1 cellular context compared by ENCODE assay signal in genomic region chr16:28846080-28846932, GRCh38.
TF ChIP-seq lines count a peak whose summit lies in the region.

Gene TUFM (minus strand): TSS chr16:28846348. CDS start chr16:28846269, 79 bp downstream.

TF ChIP-seq in HepG2, 621 proteins besides CTCF, POLR2A, EP300 and RAD21 (continued from another document and continues in another):
- TF ChIP-seq ZNF619 (CRISPR knock-in tag; IDR thresholded peaks at IDR 0.05) (no peak; the same call in 1 of the 2 replicates), PLRG1 (conservative IDR thresholded peaks at IDR 0.05) (no peak), SOX6 (IDR thresholded peaks at IDR 0.05) (no peak), SOX6 (CRISPR knock-in tag; IDR thresholded peaks at IDR 0.05) (peak; percentile 85), ZNF569 (CRISPR knock-in tag; IDR thresholded peaks at IDR 0.05; ENCODE audit: borderline replicate concordance) (no peak; the same call in 1 of the 2 replicates), RFX1 (IDR thresholded peaks at IDR 0.05) (no peak), NCOA5 (CRISPR knock-in tag; IDR thresholded peaks at IDR 0.05) (no peak), HBP1 (CRISPR knock-in tag; IDR thresholded peaks at IDR 0.05; ENCODE audit: low read depth) (peak; percentile 60), ZNF781 (CRISPR knock-in tag; IDR thresholded peaks at IDR 0.05; ENCODE audit: borderline replicate concordance, not compliant biosample characterization) (peak; percentile 92), REL (CRISPR knock-in tag; conservative IDR thresholded peaks at IDR 0.05) (no peak), TCF7 (IDR thresholded peaks at IDR 0.05; ENCODE audit: low read depth) (no peak), USF2 (IDR thresholded peaks at IDR 0.05; ENCODE audit: low read depth, low read length) (no peak), USF2 (CRISPR knock-in tag; IDR thresholded peaks at IDR 0.05; ENCODE audit: borderline replicate concordance) (peak; percentile 36; the same call in 1 of the 2 replicates), ZNF713 (CRISPR knock-in tag; IDR thresholded peaks at IDR 0.05) (peak; percentile 95; the same call in 1 of the 2 replicates), ZNF589 (CRISPR knock-in tag; conservative IDR thresholded peaks at IDR 0.05) (0 out of 2 replicates have a peak, but pooled peaks have one; percentile 27), CENPBD1 (CRISPR knock-in tag; IDR thresholded peaks at IDR 0.05; ENCODE audit: borderline replicate concordance, low read depth) (no peak), ZNF263 (CRISPR knock-in tag; IDR thresholded peaks at IDR 0.05) (peak; percentile 68), ZNF704 (CRISPR knock-in tag; IDR thresholded peaks at IDR 0.05; ENCODE audit: borderline replicate concordance) (peak; percentile 69; the same call in 1 of the 2 replicates), KDM4B (CRISPR knock-in tag; IDR thresholded peaks at IDR 0.05) (no peak; the same call in none of the 2 replicates), ZNF598 (CRISPR knock-in tag; IDR thresholded peaks at IDR 0.05; ENCODE audit: borderline replicate concordance) (peak; percentile 98), STAT5B (CRISPR knock-in tag; IDR thresholded peaks at IDR 0.05) (no peak), SIN3B (IDR thresholded peaks at IDR 0.05; ENCODE audit: low read length) (peak; percentile 75; the same call in 1 of the 2 replicates), TMF1 (CRISPR knock-in tag; IDR thresholded peaks at IDR 0.05; ENCODE audit: low read depth) (no peak), ZNF614 (CRISPR knock-in tag; IDR thresholded peaks at IDR 0.05; ENCODE audit: borderline replicate concordance) (peak; percentile 84; the same call in 1 of the 2 replicates), ATAD3A (CRISPR knock-in tag; IDR thresholded peaks at IDR 0.05) (no peak), YEATS4 (CRISPR knock-in tag; IDR thresholded peaks at IDR 0.05; ENCODE audit: borderline replicate concordance) (peak; percentile 94), ZBTB44 (CRISPR knock-in tag; IDR thresholded peaks at IDR 0.05) (peak; percentile 29), JDP2 (CRISPR knock-in tag; IDR thresholded peaks at IDR 0.05; ENCODE audit: borderline replicate concordance) (no peak; the same call in 1 of the 2 replicates), ZNF674 (CRISPR knock-in tag; IDR thresholded peaks at IDR 0.05; ENCODE audit: low read depth) (0 out of 2 replicates have a peak, but pooled peaks have one; percentile 55), REPIN1 (CRISPR knock-in tag; IDR thresholded peaks at IDR 0.05; ENCODE audit: borderline replicate concordance, low read depth) (peak; percentile 97), THYN1 (CRISPR knock-in tag; IDR thresholded peaks at IDR 0.05; ENCODE audit: borderline replicate concordance, low read depth) (0 out of 2 replicates have a peak, but pooled peaks have one; percentile 21), MTF1 (CRISPR knock-in tag; IDR thresholded peaks at IDR 0.05) (no peak), MYPOP (CRISPR knock-in tag; IDR thresholded peaks at IDR 0.05) (0 out of 2 replicates have a peak, but pooled peaks have one; percentile 74), ZFP62 (CRISPR knock-in tag; IDR thresholded peaks at IDR 0.05) (peak; percentile 82), XRCC5 (optimal IDR thresholded peaks at IDR 0.05; ENCODE audit: low read length) (peak; percentile 99), KLF16 (CRISPR knock-in tag; IDR thresholded peaks at IDR 0.05) (peak in 1 of 2 experiments; percentile 85; a peak in 1 of 4 replicates), SIN3A (IDR thresholded peaks at IDR 0.05; ENCODE audit: borderline replicate concordance, low read depth, low read length) (peak; percentile 76; the same call in 1 of the 2 replicates), ZNF800 (CRISPR knock-in tag; IDR thresholded peaks at IDR 0.05) (peak; percentile 90), PRPF4 (IDR thresholded peaks at IDR 0.05; ENCODE audit: low read depth, low read length, poor library complexity, severe bottlenecking) (no peak), ZNF567 (CRISPR knock-in tag; IDR thresholded peaks at IDR 0.05; ENCODE audit: borderline replicate concordance) (peak; percentile 88), ZNF747 (CRISPR knock-in tag; IDR thresholded peaks at IDR 0.05; ENCODE audit: borderline replicate concordance) (peak; percentile 99), MBNL3 (CRISPR knock-in tag; conservative IDR thresholded peaks at IDR 0.05) (no peak), PRDM10 (CRISPR knock-in tag; IDR thresholded peaks at IDR 0.05; ENCODE audit: low read depth) (peak; percentile 84; the same call in 1 of the 2 replicates), RBM22 (optimal IDR thresholded peaks at IDR 0.05; ENCODE audit: low read length) (no peak), TEAD2 (CRISPR knock-in tag; IDR thresholded peaks at IDR 0.05) (no peak), ZNF577 (CRISPR knock-in tag; IDR thresholded peaks at IDR 0.05; ENCODE audit: borderline replicate concordance, low read depth) (no peak), NCOR1 (IDR thresholded peaks at IDR 0.05; ENCODE audit: borderline replicate concordance, low read length) (no peak; the same call in 1 of the 2 replicates), CENPX (CRISPR knock-in tag; IDR thresholded peaks at IDR 0.05) (no peak), SOX5 (CRISPR knock-in tag; IDR thresholded peaks at IDR 0.05; ENCODE audit: borderline replicate concordance) (peak; percentile 66), SPEN (CRISPR knock-in tag; IDR thresholded peaks at IDR 0.05; ENCODE audit: low read depth) (peak; percentile 97), PRMT3 (CRISPR knock-in tag; IDR thresholded peaks at IDR 0.05; ENCODE audit: borderline replicate concordance, low read depth) (no peak), KDM2A (CRISPR knock-in tag; IDR thresholded peaks at IDR 0.05; ENCODE audit: borderline replicate concordance, low read depth) (peak; percentile 93), ASH2L (IDR thresholded peaks at IDR 0.05; ENCODE audit: insufficient read length, low read depth, low read length) (peak; percentile 94), ZNF644 (CRISPR knock-in tag; IDR thresholded peaks at IDR 0.05; ENCODE audit: low read depth) (no peak), GPBP1L1 (CRISPR knock-in tag; IDR thresholded peaks at IDR 0.05) (no peak)
